ENCODE assay signal across 7 cellular contexts in genomic region chr16:29260683-29261426, GRCh38.
A peak's percentile ranks its signal among the peaks of the same experiment; 100 is the strongest.
DNase-seq lines count a peak whose midpoint lies in the region; ATAC-seq, FAIRE-seq and TF ChIP-seq lines count a peak whose summit lies in the region.
"Not testable (repeated sequence)": the region's sequence is repeated elsewhere in the genome, so short reads cannot be mapped to it uniquely, and the experiment has no call there.

No MANE protein-coding gene starts in this region.

- CTCF ChIA-PET in PC-3 (lab: Charles Lee) = not testable (repeated sequence)
- CTCF ChIA-PET in endothelial cell of umbilical vein (lab: Charles Lee) = interaction anchor here (0.6 to 1.3 kb wide), 2 partner anchors 145 to 185 kb away, joined by 3 to 8 read pairs; no protein-coding TSS in a partner anchor

- TF ChIP-seq CTCF in PC-3 (conservative IDR thresholded peaks at IDR 0.05; ENCODE audit: low read depth, low read length); adrenal gland (IDR thresholded peaks at IDR 0.05); endothelial cell of umbilical vein (IDR thresholded peaks at IDR 0.05; ENCODE audit: extremely low read depth in 1 of 2, insufficient read depth in 1 of 2, low read depth in 1 of 2, low read length in 2 of 2); hepatocyte (IDR thresholded peaks at IDR 0.05; ENCODE audit: poor library complexity); pancreas (IDR thresholded peaks at IDR 0.05); stomach (IDR thresholded peaks at IDR 0.05): not testable (repeated sequence)

- dilution Hi-C loops in endothelial cell of umbilical vein (cut with MboI; ENCODE audit: extremely low pct_ligation_motif_present, low sequenced_read_pairs) = not testable (repeated sequence)

- not testable (repeated sequence) for H2AFZ ChIP-seq in PC-3 (ENCODE audit: low read length); endothelial cell of umbilical vein (ENCODE audit: low read depth, low read length); hepatocyte; mesenchymal stem cell (ENCODE audit: low read depth, low read length)

- H3K9me1 ChIP-seq in endothelial cell of umbilical vein (replicated peaks; ENCODE audit: control insufficient read depth, extremely low read depth, insufficient read depth, low read length) = not testable (repeated sequence)

- not testable (repeated sequence) for H3K9me3 ChIP-seq in PC-3 (ENCODE audit: low read length); adrenal gland (replicated peaks in 1 of 3); endothelial cell of umbilical vein (replicated peaks; ENCODE audit: control insufficient read depth, insufficient read depth, low read length); hepatocyte (ENCODE audit: low read depth); mesenchymal stem cell (ENCODE audit: control insufficient read depth, low read length); pancreas; stomach

- H3K14ac ChIP-seq in mesenchymal stem cell (ENCODE audit: low read length in 2 of 2) = not testable (repeated sequence)

- H3K27ac ChIP-seq in PC-3 (ENCODE audit: low read length) = peak overlapping the region; percentile 94
- H3K27ac ChIP-seq in adrenal gland = peak overlapping the region; percentile 13 to 90 (median 72)
- H3K27ac ChIP-seq in endothelial cell of umbilical vein (ENCODE audit: insufficient read depth, low read depth, low read length) = peak overlapping the region; percentile 86
- H3K27ac ChIP-seq in hepatocyte = peak overlapping the region; percentile 83
- H3K27ac ChIP-seq in mesenchymal stem cell (ENCODE audit: low read length, poor library complexity, severe bottlenecking) = not testable (repeated sequence)
- H3K27ac ChIP-seq in pancreas = peak overlapping the region in 3 of 4 donors; percentile 70 to 77 (median 77)
- peak overlapping the region; percentile 81 to 87 (median 85) for H3K27ac ChIP-seq in stomach

- H2BK5ac ChIP-seq in mesenchymal stem cell (ENCODE audit: low read depth, low read length, poor library complexity, severe bottlenecking) = not testable (repeated sequence)

- POLR2A ChIA-PET in PC-3 (lab: Charles Lee; ENCODE audit: unreplicated experiment); endothelial cell of umbilical vein (lab: Charles Lee): not testable (repeated sequence)

- BruUV-seq in PC-3 (replicated peaks; lab: Mats Ljungman, UMichigan); endothelial cell of umbilical vein (replicated peaks; lab: Mats Ljungman, UMichigan): not testable (repeated sequence)

- not testable (repeated sequence) for H4K91ac ChIP-seq in mesenchymal stem cell (ENCODE audit: low read length)

- H3F3A ChIP-seq in PC-3 (ENCODE audit: low read length, unreplicated experiment) = not testable (repeated sequence)

- H3K18ac ChIP-seq in mesenchymal stem cell (ENCODE audit: low read depth in 1 of 2, low read length in 2 of 2) = peak overlapping the region; percentile 86 to 96

- not testable (repeated sequence) for H3K4me3 ChIP-seq in PC-3 (ENCODE audit: low read length); adrenal gland; endothelial cell of umbilical vein (replicated peaks in 1 of 3; ENCODE audit: insufficient read depth in 1 of 3, low read depth in 1 of 3, low read length in 3 of 3); hepatocyte; mesenchymal stem cell (ENCODE audit: insufficient read depth in 1 of 2, low read depth in 1 of 2, low read length in 2 of 2); pancreas
- peak overlapping the region in 1 of 4 donors; percentile 16 for H3K4me3 ChIP-seq in stomach

- H2BK120ac ChIP-seq in mesenchymal stem cell (ENCODE audit: low read depth, low read length) = peak overlapping the region; percentile 73

- H3K4me1 ChIP-seq in PC-3 (ENCODE audit: insufficient read depth, low read length) (peaks cover 28% of the 10 kb centered on the region), adrenal gland (replicated peaks in 1 of 2) (peaks cover 26 to 32% of the 10 kb centered on the region in 2 donors), endothelial cell of umbilical vein (ENCODE audit: control insufficient read depth, extremely low read depth, insufficient read depth, low read length) (peaks cover 30% of the 10 kb centered on the region), hepatocyte (ENCODE audit: insufficient read depth) (peaks cover 35% of the 10 kb centered on the region), mesenchymal stem cell (ENCODE audit: control insufficient read depth, insufficient read depth, low read depth, low read length) (peaks cover 20% of the 10 kb centered on the region), pancreas (peaks cover 0 to 19% (median 16%) of the 10 kb centered on the region in 3 donors), stomach (peaks cover 21 to 37% (median 30%) of the 10 kb centered on the region in 4 donors)

- H3K9ac ChIP-seq in PC-3 (ENCODE audit: low read length) (peak overlapping the region; percentile 93), endothelial cell of umbilical vein (replicated peaks; ENCODE audit: extremely low read depth, insufficient read depth, low read length) (peak overlapping the region; percentile 25), mesenchymal stem cell (ENCODE audit: low read length) (peak overlapping the region; percentile 68)

- not testable (repeated sequence) for H4K8ac ChIP-seq in mesenchymal stem cell (ENCODE audit: low read length)

- not testable (repeated sequence) for H2BK15ac ChIP-seq in mesenchymal stem cell (ENCODE audit: low read depth, poor library complexity, severe bottlenecking)

- not testable (repeated sequence) for H3K79me1 ChIP-seq in mesenchymal stem cell (replicated peaks; ENCODE audit: low read length, poor library complexity, severe bottlenecking)

- not testable (repeated sequence) for H3K23ac ChIP-seq in mesenchymal stem cell (ENCODE audit: low read length in 2 of 2)

- intact Hi-C loops in PC-3 (cut with micrococcal nuclease); adrenal gland (cut with DNase I); endothelial cell of umbilical vein (cut with micrococcal nuclease); pancreas (cut with DNase I); stomach (cut with DNase I; ENCODE audit: low total_unique reads): not testable (repeated sequence)

- peak; percentile 58 for FAIRE-seq in endothelial cell of umbilical vein (lab: Jason Lieb, UNC)
- not testable (repeated sequence) for FAIRE-seq in pancreas (lab: Jason Lieb, UNC)

- not testable (repeated sequence) for H3K27me3 ChIP-seq in PC-3 (ENCODE audit: low read length); adrenal gland; endothelial cell of umbilical vein (ENCODE audit: control insufficient read depth in 2 of 2, insufficient read depth in 2 of 2, low read length in 2 of 2); hepatocyte; mesenchymal stem cell (ENCODE audit: control insufficient read depth in 1 of 2, insufficient read depth in 1 of 2, low read length in 2 of 2); pancreas; stomach

- not testable (repeated sequence) for TF ChIP-seq EP300 in stomach (IDR thresholded peaks at IDR 0.05)

- not testable (repeated sequence) for H3K9me2 ChIP-seq in PC-3 (replicated peaks; ENCODE audit: low read length); hepatocyte (replicated peaks; ENCODE audit: insufficient read depth)

- not testable (repeated sequence) for H2AK5ac ChIP-seq in mesenchymal stem cell (ENCODE audit: low read length, severe bottlenecking)

- not testable (repeated sequence) for H4K20me1 ChIP-seq in PC-3 (ENCODE audit: low read length); endothelial cell of umbilical vein (replicated peaks; ENCODE audit: control insufficient read depth, extremely low read depth, insufficient read depth, low read length); hepatocyte (ENCODE audit: insufficient read depth, poor library complexity, severe bottlenecking)

- H3K4ac ChIP-seq in mesenchymal stem cell (ENCODE audit: low read depth in 1 of 2, low read length in 2 of 2) = not testable (repeated sequence)

- ATAC-seq in PC-3, pancreas: not testable (repeated sequence)

- not testable (repeated sequence) for DNase-seq in PC-3; adrenal gland; endothelial cell of umbilical vein (ENCODE audit: low read depth, low spot score); hepatocyte (ENCODE audit: low spot score); mesenchymal stem cell; stomach
- DNase-seq in pancreas = peak in 1 of 6 donors; percentile 27

- TF ChIP-seq POLR2A in adrenal gland (IDR thresholded peaks at IDR 0.05); endothelial cell of umbilical vein (IDR thresholded peaks at IDR 0.05; ENCODE audit: low read depth, low read length); stomach (IDR thresholded peaks at IDR 0.05): not testable (repeated sequence)

- WGBS in adrenal gland, 4 donors = 70 to 90% (median 83%) methylated on average over 13 to 24 of the region's 25 CpGs
- WGBS in hepatocyte (ENCODE audit: low lambda C conversion rate, missing lambda C conversion rate) = 73% methylated on average over 24 of the region's 25 CpGs
- 85% methylated on average over 24 of the region's 25 CpGs for WGBS in mesenchymal stem cell
- WGBS in pancreas, 2 donors = 79 to 83% methylated on average over 24 of the region's 25 CpGs
- WGBS in stomach, 5 donors = 62 to 87% (median 71%) methylated on average over 7 to 24 of the region's 25 CpGs

- not testable (repeated sequence) for H3K36me3 ChIP-seq in PC-3 (ENCODE audit: low read depth, low read length); adrenal gland (replicated peaks in 1 of 2); endothelial cell of umbilical vein (ENCODE audit: control insufficient read depth in 2 of 2, extremely low read depth in 1 of 2, insufficient read depth in 2 of 2, low read length in 2 of 2); hepatocyte (replicated peaks; ENCODE audit: insufficient read depth, low read depth); mesenchymal stem cell (ENCODE audit: control insufficient read depth in 1 of 2, insufficient read depth in 2 of 2, low read depth in 1 of 2, low read length in 2 of 2); pancreas; stomach

- H3K79me2 ChIP-seq in PC-3 (ENCODE audit: low read length); endothelial cell of umbilical vein (ENCODE audit: control insufficient read depth, insufficient read depth, low read length); hepatocyte: not testable (repeated sequence)

- H2BK12ac ChIP-seq in mesenchymal stem cell (ENCODE audit: low read length in 2 of 2) = peak overlapping the region; percentile 31 to 93

- H3K4me2 ChIP-seq in PC-3 (ENCODE audit: low read length) = peak overlapping the region; percentile 54
- peak overlapping the region; percentile 14 for H3K4me2 ChIP-seq in endothelial cell of umbilical vein (ENCODE audit: insufficient read depth, low read length)
- not testable (repeated sequence) for H3K4me2 ChIP-seq in hepatocyte; mesenchymal stem cell (ENCODE audit: low read length, poor library complexity, severe bottlenecking)

Comparison
In these comparisons a context has a peak if more than half of its experiments do, and no peak if none do; other contexts are left out.
1. H3K9ac ChIP-seq: peak in every context shown above with its lines; median percentile 93 in PC-3; 68 in mesenchymal stem cell; 25 in endothelial cell of umbilical vein.